ENCODE assay signal across 4 cellular contexts in genomic region chr11:76999597-76999996, GRCh38.
A peak's percentile ranks its signal among the peaks of the same experiment; 100 is the strongest.
TF ChIP-seq lines count a peak whose summit lies in the region.

No MANE protein-coding gene starts in this region.

TF ChIP-seq in SK-N-SH treated with all-trans-retinoic acid at 6 μM for 48 hours, 23 proteins besides CTCF, POLR2A, EP300 and RAD21:
- TF ChIP-seq ZNF8 (CRISPR knock-in tag; IDR thresholded peaks at IDR 0.05): peak; percentile 78
- TF ChIP-seq ARNTL (CRISPR knock-in tag; IDR thresholded peaks at IDR 0.05; ENCODE audit: borderline replicate concordance, low read depth): no peak
- no peak for TF ChIP-seq TCF4 (CRISPR knock-in tag; IDR thresholded peaks at IDR 0.05; ENCODE audit: borderline replicate concordance)
- no peak for TF ChIP-seq ZFP30 (CRISPR knock-in tag; IDR thresholded peaks at IDR 0.05)
- no peak for TF ChIP-seq TSHZ2 (CRISPR knock-in tag; IDR thresholded peaks at IDR 0.05)
- TF ChIP-seq TOX (CRISPR knock-in tag; IDR thresholded peaks at IDR 0.05; ENCODE audit: borderline replicate concordance): no peak
- no peak for TF ChIP-seq ZC3H10 (CRISPR knock-in tag; IDR thresholded peaks at IDR 0.05)
- TF ChIP-seq ZNF70 (CRISPR knock-in tag; IDR thresholded peaks at IDR 0.05): no peak

TF ChIP-seq in SK-N-SH, 30 proteins besides CTCF, POLR2A, EP300 and RAD21:
- TF ChIP-seq USF1 (IDR thresholded peaks at IDR 0.05; ENCODE audit: borderline replicate concordance, low read depth) (no peak), IRF3 (IDR thresholded peaks at IDR 0.05; ENCODE audit: low read depth, low read length) (no peak), ELF1 (IDR thresholded peaks at IDR 0.05) (no peak), EZH2phosphoT487 (IDR thresholded peaks at IDR 0.05; ENCODE audit: borderline replicate concordance, low read depth) (no peak), MEF2A (IDR thresholded peaks at IDR 0.05; ENCODE audit: borderline replicate concordance, low read depth) (no peak), RFX5 (IDR thresholded peaks at IDR 0.05; ENCODE audit: low read length) (no peak), TEAD4 (IDR thresholded peaks at IDR 0.05; ENCODE audit: borderline replicate concordance, insufficient read depth) (no peak), GATA2 (CRISPR knock-in tag; IDR thresholded peaks at IDR 0.05) (no peak), CHD2 (IDR thresholded peaks at IDR 0.05; ENCODE audit: low read length, partially characterized antibody) (no peak), NFIC (IDR thresholded peaks at IDR 0.05; ENCODE audit: borderline replicate concordance) (no peak), TCF12 (IDR thresholded peaks at IDR 0.05) (no peak), RCOR1 (IDR thresholded peaks at IDR 0.05; ENCODE audit: low read length) (no peak), POLR2AphosphoS5 (IDR thresholded peaks at IDR 0.05; ENCODE audit: low read depth, low read length) (no peak), NRF1 (IDR thresholded peaks at IDR 0.05; ENCODE audit: low read depth, low read length) (no peak), USF2 (IDR thresholded peaks at IDR 0.05; ENCODE audit: borderline replicate concordance, low read depth, low read length) (no peak), SMC3 (IDR thresholded peaks at IDR 0.05; ENCODE audit: low read depth, low read length) (no peak), FOXJ3 (CRISPR knock-in tag; IDR thresholded peaks at IDR 0.05) (no peak), YY1 (IDR thresholded peaks at IDR 0.05; ENCODE audit: low read depth) (no peak)

TF ChIP-seq in GM12878, 131 proteins besides CTCF, POLR2A, EP300 and RAD21:
- no peak for TF ChIP-seq ZBTB11 (CRISPR knock-in tag; IDR thresholded peaks at IDR 0.05)
- TF ChIP-seq BHLHE40 (IDR thresholded peaks at IDR 0.05; ENCODE audit: borderline replicate concordance in 1 of 2, low read depth in 2 of 2, low read length in 1 of 2): no peak
- no peak for TF ChIP-seq PAX8 (IDR thresholded peaks at IDR 0.05)
- TF ChIP-seq ZNF687 (IDR thresholded peaks at IDR 0.05): no peak
- TF ChIP-seq KLF5 (IDR thresholded peaks at IDR 0.05; ENCODE audit: partially characterized antibody): no peak
- TF ChIP-seq E2F4 (IDR thresholded peaks at IDR 0.05; ENCODE audit: low read depth, low read length): no peak
- TF ChIP-seq ZNF622 (IDR thresholded peaks at IDR 0.05): no peak
- no peak for TF ChIP-seq SMARCA5 (IDR thresholded peaks at IDR 0.05)
- no peak for TF ChIP-seq SRF (IDR thresholded peaks at IDR 0.05; ENCODE audit: low read depth in 2 of 2, low read length in 2 of 2)
- no peak for TF ChIP-seq HDAC2 (IDR thresholded peaks at IDR 0.05)
- TF ChIP-seq CBX5 (IDR thresholded peaks at IDR 0.05; ENCODE audit: low read depth): no peak
- TF ChIP-seq IRF4 (IDR thresholded peaks at IDR 0.05; ENCODE audit: low read depth, low read length): no peak

TF ChIP-seq in HEK293T, 16 proteins besides CTCF, POLR2A, EP300 and RAD21:
- no peak for TF ChIP-seq FOXK2 (IDR thresholded peaks at IDR 0.05)
